22 cellular contexts compared by ENCODE assay signal in genomic region chr7:40815022-40815421, GRCh38.
A peak's percentile ranks its signal among the peaks of the same experiment; 100 is the strongest.
DNase-seq lines count a peak whose midpoint lies in the region; ATAC-seq and TF ChIP-seq lines count a peak whose summit lies in the region.
"Had no signal": no experiment of that assay in that cellular context is flagged by ENCODE, and none has a peak within 500 bp of the region (broad histone marks: within the 10 kb centered on the region; RNA-seq: fewer than 3 reads in every experiment).

No MANE protein-coding gene starts in this region.

- H2AFZ ChIP-seq in SU-DHL-6 (ENCODE audit: low read depth, low read length, severe bottlenecking) (no peak overlapping the region), fibroblast of lung (ENCODE audit: low read length) (peak overlapping the region; percentile 56), neuronal stem cell (ENCODE audit: low read length) (no peak overlapping the region)

- no peaks in the 10 kb centered on the region for H3K27me3 ChIP-seq in SU-DHL-6 (ENCODE audit: low read length)
- H3K27me3 ChIP-seq in fibroblast of lung (ENCODE audit: control insufficient read depth, insufficient read depth, low read length) = no peaks in the 10 kb centered on the region
- H3K27me3 ChIP-seq in neuronal stem cell (ENCODE audit: control insufficient read depth in 3 of 3, insufficient read depth in 3 of 3, low read depth in 1 of 3, low read length in 3 of 3) = no peaks in the 10 kb centered on the region
- H3K27me3 ChIP-seq: BLaER1, SJSA1 had no signal

- no peaks in the 10 kb centered on the region for H3K9me2 ChIP-seq in SU-DHL-6 (replicated peaks; ENCODE audit: insufficient read depth, low read length)

- peaks cover 48% of the 10 kb centered on the region for H3K4me1 Mint-ChIP-seq in HFFc6 (ENCODE audit: low read depth)
- H3K4me1 Mint-ChIP-seq: CD4-positive, CD25-positive, alpha-beta regulatory T cell had no signal

- no peak overlapping the region for H2BK120ac ChIP-seq in neuronal stem cell (ENCODE audit: low read depth, low read length)

- no peak overlapping the region for H4K91ac ChIP-seq in neuronal stem cell (ENCODE audit: low read depth, low read length, poor library complexity)

- H3K36me3 Mint-ChIP-seq in HFFc6 (ENCODE audit: low read depth) = peaks cover 52% of the 10 kb centered on the region
- H3K36me3 Mint-ChIP-seq: CD4-positive, CD25-positive, alpha-beta regulatory T cell had no signal

- DNase-seq in HFFc6 (no peak), fibroblast of lung (ENCODE audit: low read depth in 2 of 2) (no peak), neuronal stem cell (ENCODE audit: low spot score) (no peak), KBM-7 (no peak), DMS53 treated with DMSO at 0.1 percent for 48 hours (lab: John Stamatoyannopoulos, UW; ENCODE audit: unreplicated experiment) (no peak), DMS 273 treated with DMSO at 0.1 percent for 48 hours (lab: John Stamatoyannopoulos, UW) (no peak)
- DNase-seq: CD4-positive, CD25-positive, alpha-beta regulatory T cell; GOT3; Karpas-422; NCI-H1105; NCI-H1436 treated with DMSO at 0.1 percent for 48 hours; NCI-H187 treated with DMSO at 0.1 percent for 48 hours; NCI-H2171 treated with DMSO at 0.1 percent for 48 hours; NCI-H524 treated with DMSO at 0.1 percent for 48 hours; NCI-H774 had no signal

- no CpG with 5 or more reads among the region's 2 CpGs for WGBS in neuronal stem cell (ENCODE audit: extremely low coverage in 2 of 2, insufficient read length in 2 of 2, insufficient replicate concordance in 1 of 2), 2 donors

- H3K27ac Mint-ChIP-seq in HFFc6 = peak overlapping the region; percentile 87
- H3K27ac Mint-ChIP-seq: CD4-positive, CD25-positive, alpha-beta regulatory T cell had no signal

- no peaks in the 10 kb centered on the region for H4K20me1 ChIP-seq in SU-DHL-6 (ENCODE audit: low read depth, low read length)
- H4K20me1 ChIP-seq in fibroblast of lung (ENCODE audit: control insufficient read depth, extremely low read depth, insufficient read depth, low read length) = no peaks in the 10 kb centered on the region
- H4K20me1 ChIP-seq: BLaER1 had no signal

- no peak overlapping the region for H3K4ac ChIP-seq in neuronal stem cell (ENCODE audit: low read length)

- H3K79me2 ChIP-seq in SU-DHL-6 (ENCODE audit: insufficient read depth, low read length) = peaks cover 63% of the 10 kb centered on the region
- no peaks in the 10 kb centered on the region for H3K79me2 ChIP-seq in fibroblast of lung (ENCODE audit: control insufficient read depth, insufficient read depth, low read length)

- H3K4me3 ChIP-seq in SU-DHL-6 (ENCODE audit: insufficient read depth, low read length, poor library complexity, severe bottlenecking) = peak overlapping the region; percentile 40
- no peak overlapping the region for H3K4me3 ChIP-seq in fibroblast of lung (replicated peaks in 1 of 4; ENCODE audit: control extremely low read depth in 1 of 4, insufficient read depth in 1 of 4, low read depth in 3 of 4, low read length in 4 of 4)
- H3K4me3 ChIP-seq in neuronal stem cell (ENCODE audit: low read length in 2 of 2) = peak overlapping the region in 1 of 2 donors; percentile 24
- H3K4me3 ChIP-seq: BLaER1, HAP-1, SJSA1 had no signal

- ATAC-seq in GM19328 (IDR thresholded peaks at IDR 0.05; ENCODE audit: unreplicated experiment) = no peak
- ATAC-seq: Right ventricle myocardium inferior had no signal

- TF ChIP-seq CTCF in HFFc6 (IDR thresholded peaks at IDR 0.05) (no peak), SU-DHL-6 (IDR thresholded peaks at IDR 0.05; ENCODE audit: insufficient read depth, low read length, poor library complexity, severe bottlenecking) (no peak), fibroblast of lung (conservative IDR thresholded peaks at IDR 0.05 in 1 of 2, IDR thresholded peaks at IDR 0.05 in 1 of 2; ENCODE audit: low read depth in 1 of 2, low read length in 2 of 2) (no peak)

- peaks cover 17% of the 10 kb centered on the region; the same call in 1 of the 2 replicates for H3K9me3 ChIP-seq in SU-DHL-6 (ENCODE audit: insufficient read depth, low read length)
- no peaks in the 10 kb centered on the region for H3K9me3 ChIP-seq in fibroblast of lung (ENCODE audit: control insufficient read depth, insufficient read depth, low read depth, low read length)
- peaks cover 0 to 16% of the 10 kb centered on the region in 2 donors for H3K9me3 ChIP-seq in neuronal stem cell (replicated peaks in 1 of 2; ENCODE audit: control insufficient read depth in 2 of 2, insufficient read depth in 1 of 2, low read depth in 1 of 2, low read length in 2 of 2)
- H3K9me3 ChIP-seq: HAP-1, SJSA1 had no signal

- H4K8ac ChIP-seq in neuronal stem cell (ENCODE audit: low read depth, low read length) = no peak overlapping the region

- H3K36me3 ChIP-seq in SU-DHL-6 (ENCODE audit: low read length) (peaks cover 29% of the 10 kb centered on the region), fibroblast of lung (ENCODE audit: control insufficient read depth, insufficient read depth, low read length) (no peaks in the 10 kb centered on the region), neuronal stem cell (replicated peaks in 1 of 2; ENCODE audit: control insufficient read depth in 2 of 2, insufficient read depth in 2 of 2, low read length in 2 of 2) (no peaks in the 10 kb centered on the region)
- H3K36me3 ChIP-seq: BLaER1, HAP-1 had no signal

- H3K27ac ChIP-seq in SU-DHL-6 (ENCODE audit: low read depth, low read length) (peak overlapping the region; percentile 98), fibroblast of lung (ENCODE audit: insufficient read depth, low read length) (no peak overlapping the region), neuronal stem cell (replicated peaks; ENCODE audit: low read length) (no peak overlapping the region)
- H3K27ac ChIP-seq: BLaER1, HL-60, SJSA1 had no signal

- no peak overlapping the region for H2AK5ac ChIP-seq in neuronal stem cell (ENCODE audit: low read depth, low read length)

- H2BK15ac ChIP-seq in neuronal stem cell (ENCODE audit: low read length) = no peak overlapping the region

- H3K18ac ChIP-seq in neuronal stem cell (ENCODE audit: low read length) = peak overlapping the region; percentile 79

- H3K9ac ChIP-seq in SU-DHL-6 (ENCODE audit: low read length) (peak overlapping the region; percentile 58), fibroblast of lung (ENCODE audit: insufficient read depth, low read length) (no peak overlapping the region), neuronal stem cell (ENCODE audit: low read depth, low read length, poor library complexity) (no peak overlapping the region)
- H3K9ac ChIP-seq: BLaER1 had no signal

- H2BK5ac ChIP-seq in neuronal stem cell (ENCODE audit: low read length) = no peak overlapping the region

- H3K79me1 ChIP-seq in neuronal stem cell (ENCODE audit: low read depth, low read length) = no peaks in the 10 kb centered on the region

- H3K14ac ChIP-seq in neuronal stem cell (ENCODE audit: low read length) = no peak overlapping the region

- no peaks in the 10 kb centered on the region; the same call in 1 of the 2 replicates for H3K27me3 Mint-ChIP-seq in HFFc6 (ENCODE audit: insufficient read depth)
- H3K27me3 Mint-ChIP-seq: CD4-positive, CD25-positive, alpha-beta regulatory T cell had no signal

- peak overlapping the region; percentile 70 for H3K23ac ChIP-seq in neuronal stem cell (ENCODE audit: low read depth, low read length, poor library complexity)

- H3K4me1 ChIP-seq in fibroblast of lung (ENCODE audit: control insufficient read depth, extremely low read depth, insufficient read depth, low read length) = peaks cover 6% of the 10 kb centered on the region
- no peaks in the 10 kb centered on the region for H3K4me1 ChIP-seq in neuronal stem cell (ENCODE audit: control insufficient read depth in 2 of 2, insufficient read depth in 1 of 2, low read depth in 1 of 2, low read length in 2 of 2)
- H3K4me1 ChIP-seq: HAP-1 had no signal

- H3K4me2 ChIP-seq in SU-DHL-6 (ENCODE audit: low read depth, low read length, poor library complexity, severe bottlenecking) = peak overlapping the region; percentile 68
- no peak overlapping the region for H3K4me2 ChIP-seq in fibroblast of lung (ENCODE audit: extremely low read depth, insufficient read depth, low read length)
- no peak overlapping the region for H3K4me2 ChIP-seq in neuronal stem cell (ENCODE audit: insufficient read depth, low read length, poor library complexity, severe bottlenecking)
- H3K4me2 ChIP-seq: BLaER1 had no signal

- in situ Hi-C loops in KBM-7 (cut with MboI; ENCODE audit: low pct_unique_long_range_greater_than_20kb, low sequenced_read_pairs) = no loop called here

- no peak overlapping the region for H2BK12ac ChIP-seq in neuronal stem cell (ENCODE audit: low read length)

- peaks cover 25% of the 10 kb centered on the region for H3K9me3 Mint-ChIP-seq in HFFc6

- peaks cover 56% of the 10 kb centered on the region for H3F3A ChIP-seq in SU-DHL-6 (ENCODE audit: insufficient read depth)

- H3K4me3 Mint-ChIP-seq in HFFc6 = no peak overlapping the region
- H3K4me3 Mint-ChIP-seq: CD4-positive, CD25-positive, alpha-beta regulatory T cell had no signal
